ENCODE assay signal across 2 cellular contexts in genomic region chr5:95647331-95647659, GRCh38.
TF ChIP-seq lines count a peak whose summit lies in the region.

No MANE protein-coding gene starts in this region.

TF ChIP-seq in HEK293, 187 proteins besides CTCF, POLR2A, EP300 and RAD21 (continued from another document):
- TF ChIP-seq ZNF692 (tag by site-specific recombination; IDR thresholded peaks at IDR 0.05) (0 out of 2 replicates have a peak, but pooled peaks have one; percentile 39), ZNF2 (tag by site-specific recombination; IDR thresholded peaks at IDR 0.05) (no peak), ZNF335 (tag by site-specific recombination; conservative IDR thresholded peaks at IDR 0.05) (peak; percentile 43; the same call in 1 of the 2 replicates)

TF ChIP-seq in HEK293T, 16 proteins besides CTCF, POLR2A, EP300 and RAD21 (continued from another document):
- TF ChIP-seq L3MBTL2 (conservative IDR thresholded peaks at IDR 0.05) (no peak), FOXK2 (IDR thresholded peaks at IDR 0.05) (no peak), SP1 (IDR thresholded peaks at IDR 0.05) (no peak), NFRKB (IDR thresholded peaks at IDR 0.05) (no peak)
